Comparison of ENCODE assay signal across 21 cellular contexts in genomic region chr17:61659437-61659836, GRCh38.
A peak's percentile ranks its signal among the peaks of the same experiment; 100 is the strongest.
DNase-seq lines count a peak whose midpoint lies in the region; ATAC-seq and TF ChIP-seq lines count a peak whose summit lies in the region.
"Had no signal": no experiment of that assay in that cellular context is flagged by ENCODE, and none has a peak within 500 bp of the region (broad histone marks: within the 10 kb centered on the region; RNA-seq: fewer than 3 reads in every experiment).

No MANE protein-coding gene starts in this region.

- TF ChIP-seq CTCF in SK-N-SH (IDR thresholded peaks at IDR 0.05) (no peak), HEK293 (tag by site-specific recombination; IDR thresholded peaks at IDR 0.05) (no peak), fibroblast of the aortic adventitia (IDR thresholded peaks at IDR 0.05; ENCODE audit: insufficient read depth, low read length) (no peak), dorsolateral prefrontal cortex (IDR thresholded peaks at IDR 0.05 in 54 of 56, conservative IDR thresholded peaks at IDR 0.05 in 2 of 56; ENCODE audit: low read depth in 1 of 56, partially characterized antibody in 56 of 56) (no peak)

- peak overlapping the region; percentile 36 for H2AFZ ChIP-seq in SK-N-SH (ENCODE audit: low read depth)
- H2AFZ ChIP-seq: GM23338 had no signal

- WGBS in SK-N-SH (ENCODE audit: low lambda C conversion rate), result 50% methylated on average over 2 of the region's 2 CpGs

- POLR2A ChIA-PET in SK-N-SH (lab: Yijun Ruan, JAX) (no interaction called here), HEK293 (lab: Yijun Ruan, JAX) (no interaction called here)

- H3K27me3 ChIP-seq in SK-N-SH (ENCODE audit: insufficient read depth), result no peaks in the 10 kb centered on the region
- H3K27me3 ChIP-seq in dorsolateral prefrontal cortex, result peaks cover 0 to 5% (median 0%) of the 10 kb centered on the region in 45 donors
- H3K27me3 ChIP-seq: BE2C; BLaER1 treated with 17β-estradiol and CSF1 and Interleukin-3, amounts not matched to agents 10 nM and 100 nM had no signal

- H3F3A ChIP-seq in SK-N-SH (replicated peaks; ENCODE audit: insufficient read depth), result peaks cover 16% of the 10 kb centered on the region

- H3K9me2 ChIP-seq in SK-N-SH, result no peaks in the 10 kb centered on the region

- H3K4me3 ChIP-seq in SK-N-SH (ENCODE audit: low read depth in 2 of 2, low read length in 1 of 2) (no peak overlapping the region), HEK293 (ENCODE audit: low read depth, low read length) (no peak overlapping the region), fibroblast of the aortic adventitia (ENCODE audit: low read depth, low read length) (no peak overlapping the region), dorsolateral prefrontal cortex (no peak overlapping the region)
- H3K4me3 ChIP-seq: A549; BLaER1 treated with 17β-estradiol and CSF1 and Interleukin-3, amounts not matched to agents 10 nM and 100 nM; GM23338; HAP-1 had no signal

- no peak for ATAC-seq in SK-N-SH treated with all-trans-retinoic acid at 6 μM for 48 hours
- ATAC-seq: A549, GM23338 had no signal

- H3K9ac ChIP-seq in SK-N-SH, result no peak overlapping the region
- H3K9ac ChIP-seq: BLaER1 treated with 17β-estradiol and CSF1 and Interleukin-3, amounts not matched to agents 10 nM and 100 nM had no signal

- H3K36me3 ChIP-seq in SK-N-SH (replicated peaks in 1 of 2; ENCODE audit: control insufficient read depth in 1 of 2, insufficient read depth in 2 of 2, low read length in 1 of 2) (no peaks in the 10 kb centered on the region), HEK293 (ENCODE audit: control insufficient read depth in 2 of 2, insufficient read depth in 1 of 2, low read length in 2 of 2) (no peaks in the 10 kb centered on the region)
- H3K36me3 ChIP-seq: BE2C; BLaER1 treated with 17β-estradiol and CSF1 and Interleukin-3, amounts not matched to agents 10 nM and 100 nM; HAP-1 had no signal

- no peak for TF ChIP-seq EP300 in SK-N-SH (IDR thresholded peaks at IDR 0.05; ENCODE audit: borderline replicate concordance in 1 of 2, low read depth in 1 of 2, low read length in 1 of 2)

- peaks cover 0 to 6% of the 10 kb centered on the region in 2 experiments; a peak in 2 of 4 replicates for H3K4me1 ChIP-seq in SK-N-SH (ENCODE audit: control insufficient read depth in 1 of 2, insufficient read depth in 2 of 2, low read depth in 1 of 2, low read length in 1 of 2)
- peaks cover 2% of the 10 kb centered on the region; the same call in 1 of the 2 replicates for H3K4me1 ChIP-seq in HEK293 (ENCODE audit: control insufficient read depth, insufficient read depth, low read length)
- H3K4me1 ChIP-seq: A549; BE2C; BLaER1 treated with 17β-estradiol and CSF1 and Interleukin-3, amounts not matched to agents 10 nM and 100 nM had no signal

- H3K27ac ChIP-seq in SK-N-SH (ENCODE audit: low read depth in 2 of 2, low read length in 1 of 2) (peak overlapping the region in 1 of 2 experiments; percentile 1; a peak in 1 of 4 replicates), HEK293 (ENCODE audit: extremely low read depth, low read depth, low read length) (no peak overlapping the region), dorsolateral prefrontal cortex (no peak overlapping the region)
- H3K27ac ChIP-seq: 22Rv1; A549; BLaER1 treated with 17β-estradiol and CSF1 and Interleukin-3, amounts not matched to agents 10 nM and 100 nM had no signal

- no peak for TF ChIP-seq RAD21 in SK-N-SH (IDR thresholded peaks at IDR 0.05; ENCODE audit: low read length)

- CTCF ChIA-PET in SK-N-SH (lab: Yijun Ruan, JAX), result interaction anchor here (0.7 to 0.9 kb wide), 2 partner anchors 31 to 177 kb away, joined by 3 read pairs; no protein-coding TSS in a partner anchor
- CTCF ChIA-PET in HEK293 (lab: Yijun Ruan, JAX), result interaction anchor here (0.6 kb wide), 1 partner anchor 234 kb away, joined by 3 read pairs; no protein-coding TSS in a partner anchor

- no peaks in the 10 kb centered on the region for H3K79me2 ChIP-seq in SK-N-SH (ENCODE audit: insufficient read depth)

- intact Hi-C loops in dorsolateral prefrontal cortex (cut with DNase I), result no loop called here

- H3K4me2 ChIP-seq in SK-N-SH, result no peak overlapping the region
- H3K4me2 ChIP-seq: A549; BLaER1 treated with 17β-estradiol and CSF1 and Interleukin-3, amounts not matched to agents 10 nM and 100 nM; GM23338 had no signal

- H3K9me3 ChIP-seq in SK-N-SH (no peaks in the 10 kb centered on the region), HEK293 (ENCODE audit: control insufficient read depth, insufficient read depth, low read depth, low read length) (no peaks in the 10 kb centered on the region)
- H3K9me3 ChIP-seq: BE2C; BLaER1 treated with 17β-estradiol and CSF1 and Interleukin-3, amounts not matched to agents 10 nM and 100 nM; HAP-1 had no signal

- no peaks in the 10 kb centered on the region for H4K20me1 ChIP-seq in SK-N-SH (ENCODE audit: insufficient read depth)
- H4K20me1 ChIP-seq: BLaER1 treated with 17β-estradiol and CSF1 and Interleukin-3, amounts not matched to agents 10 nM and 100 nM had no signal

- DNase-seq in SK-N-SH, result no peak
- DNase-seq in fibroblast of the aortic adventitia (ENCODE audit: low read depth), result peak; percentile 22
- DNase-seq in H4 (ENCODE audit: low spot score), result no peak
- no peak for DNase-seq in SIG-M5 (lab: John Stamatoyannopoulos, UW)
- DNase-seq in dorsolateral prefrontal cortex, result no peak
- DNase-seq: ACHN; AML-193; BE2C; CD4-positive, alpha-beta T cell; CD8-positive, alpha-beta memory T cell; DMS 273 treated with DMSO at 0.1 percent for 48 hours; DMS79; EL; GF-D8 had no signal

TF ChIP-seq in SK-N-SH, 30 proteins besides CTCF, POLR2A, EP300 and RAD21 (continues in another document):
- TF ChIP-seq JUND (IDR thresholded peaks at IDR 0.05) (no peak), FOXJ3 (CRISPR knock-in tag; IDR thresholded peaks at IDR 0.05) (no peak), CHD2 (IDR thresholded peaks at IDR 0.05; ENCODE audit: low read length, partially characterized antibody) (no peak), GATA2 (CRISPR knock-in tag; IDR thresholded peaks at IDR 0.05) (no peak), EZH2phosphoT487 (IDR thresholded peaks at IDR 0.05; ENCODE audit: borderline replicate concordance, low read depth) (no peak)
- TF ChIP-seq, protein P1, sequence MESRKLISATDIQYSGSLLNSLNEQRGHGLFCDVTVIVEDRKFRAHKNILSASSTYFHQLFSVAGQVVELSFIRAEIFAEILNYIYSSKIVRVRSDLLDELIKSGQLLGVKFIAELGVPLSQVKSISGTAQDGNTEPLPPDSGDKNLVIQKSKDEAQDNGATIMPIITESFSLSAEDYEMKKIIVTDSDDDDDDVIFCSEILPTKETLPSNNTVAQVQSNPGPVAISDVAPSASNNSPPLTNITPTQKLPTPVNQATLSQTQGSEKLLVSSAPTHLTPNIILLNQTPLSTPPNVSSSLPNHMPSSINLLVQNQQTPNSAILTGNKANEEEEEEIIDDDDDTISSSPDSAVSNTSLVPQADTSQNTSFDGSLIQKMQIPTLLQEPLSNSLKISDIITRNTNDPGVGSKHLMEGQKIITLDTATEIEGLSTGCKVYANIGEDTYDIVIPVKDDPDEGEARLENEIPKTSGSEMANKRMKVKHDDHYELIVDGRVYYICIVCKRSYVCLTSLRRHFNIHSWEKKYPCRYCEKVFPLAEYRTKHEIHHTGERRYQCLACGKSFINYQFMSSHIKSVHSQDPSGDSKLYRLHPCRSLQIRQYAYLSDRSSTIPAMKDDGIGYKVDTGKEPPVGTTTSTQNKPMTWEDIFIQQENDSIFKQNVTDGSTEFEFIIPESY (IDR thresholded peaks at IDR 0.05; ENCODE audit: borderline replicate concordance, low read depth), result no peak

TF ChIP-seq in SK-N-SH treated with all-trans-retinoic acid at 6 μM for 48 hours, 23 proteins besides CTCF, POLR2A, EP300 and RAD21 (continues in another document):
- TF ChIP-seq ZNF70 (CRISPR knock-in tag; IDR thresholded peaks at IDR 0.05), result no peak
- TF ChIP-seq RARB (CRISPR knock-in tag; IDR thresholded peaks at IDR 0.05), result no peak
- TF ChIP-seq ZNF8 (CRISPR knock-in tag; IDR thresholded peaks at IDR 0.05), result no peak
- TF ChIP-seq BACH2 (CRISPR knock-in tag; IDR thresholded peaks at IDR 0.05; ENCODE audit: borderline replicate concordance), result no peak
- TF ChIP-seq, protein P2, sequence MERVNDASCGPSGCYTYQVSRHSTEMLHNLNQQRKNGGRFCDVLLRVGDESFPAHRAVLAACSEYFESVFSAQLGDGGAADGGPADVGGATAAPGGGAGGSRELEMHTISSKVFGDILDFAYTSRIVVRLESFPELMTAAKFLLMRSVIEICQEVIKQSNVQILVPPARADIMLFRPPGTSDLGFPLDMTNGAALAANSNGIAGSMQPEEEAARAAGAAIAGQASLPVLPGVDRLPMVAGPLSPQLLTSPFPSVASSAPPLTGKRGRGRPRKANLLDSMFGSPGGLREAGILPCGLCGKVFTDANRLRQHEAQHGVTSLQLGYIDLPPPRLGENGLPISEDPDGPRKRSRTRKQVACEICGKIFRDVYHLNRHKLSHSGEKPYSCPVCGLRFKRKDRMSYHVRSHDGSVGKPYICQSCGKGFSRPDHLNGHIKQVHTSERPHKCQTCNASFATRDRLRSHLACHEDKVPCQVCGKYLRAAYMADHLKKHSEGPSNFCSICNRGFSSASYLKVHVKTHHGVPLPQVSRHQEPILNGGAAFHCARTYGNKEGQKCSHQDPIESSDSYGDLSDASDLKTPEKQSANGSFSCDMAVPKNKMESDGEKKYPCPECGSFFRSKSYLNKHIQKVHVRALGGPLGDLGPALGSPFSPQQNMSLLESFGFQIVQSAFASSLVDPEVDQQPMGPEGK (CRISPR knock-in tag; IDR thresholded peaks at IDR 0.05; ENCODE audit: borderline replicate concordance), result no peak
- TF ChIP-seq ZC3H10 (CRISPR knock-in tag; IDR thresholded peaks at IDR 0.05), result no peak

TF ChIP-seq in HEK293, 187 proteins besides CTCF, POLR2A, EP300 and RAD21:
- no peak for TF ChIP-seq GFI1B (tag by site-specific recombination; IDR thresholded peaks at IDR 0.05)
- TF ChIP-seq, protein P3, sequence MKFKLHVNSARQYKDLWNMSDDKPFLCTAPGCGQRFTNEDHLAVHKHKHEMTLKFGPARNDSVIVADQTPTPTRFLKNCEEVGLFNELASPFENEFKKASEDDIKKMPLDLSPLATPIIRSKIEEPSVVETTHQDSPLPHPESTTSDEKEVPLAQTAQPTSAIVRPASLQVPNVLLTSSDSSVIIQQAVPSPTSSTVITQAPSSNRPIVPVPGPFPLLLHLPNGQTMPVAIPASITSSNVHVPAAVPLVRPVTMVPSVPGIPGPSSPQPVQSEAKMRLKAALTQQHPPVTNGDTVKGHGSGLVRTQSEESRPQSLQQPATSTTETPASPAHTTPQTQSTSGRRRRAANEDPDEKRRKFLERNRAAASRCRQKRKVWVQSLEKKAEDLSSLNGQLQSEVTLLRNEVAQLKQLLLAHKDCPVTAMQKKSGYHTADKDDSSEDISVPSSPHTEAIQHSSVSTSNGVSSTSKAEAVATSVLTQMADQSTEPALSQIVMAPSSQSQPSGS (tag by site-specific recombination; IDR thresholded peaks at IDR 0.05; ENCODE audit: low read depth), result 0 out of 2 replicates have a peak, but pooled peaks have one; percentile 40
- TF ChIP-seq MZF1 (tag by site-specific recombination; IDR thresholded peaks at IDR 0.05; ENCODE audit: borderline replicate concordance), result no peak
